20 cellular contexts compared by ENCODE assay signal in genomic region chr13:68806125-68806524, GRCh38.
DNase-seq lines count a peak whose midpoint lies in the region; ATAC-seq and TF ChIP-seq lines count a peak whose summit lies in the region.
"Had no signal": no experiment of that assay in that cellular context is flagged by ENCODE, and none has a peak within 500 bp of the region (broad histone marks: within the 10 kb centered on the region; RNA-seq: fewer than 3 reads in every experiment).

No MANE protein-coding gene starts in this region.

- no peak for TF ChIP-seq POLR2A in esophagus squamous epithelium (IDR thresholded peaks at IDR 0.05)

- H3K27me3 ChIP-seq in OCI-LY3 (ENCODE audit: low read depth, low read length) (no peaks in the 10 kb centered on the region), esophagus squamous epithelium (no peaks in the 10 kb centered on the region)

- H3K9ac ChIP-seq in OCI-LY3 (ENCODE audit: low read length): no peak overlapping the region
- H3K9ac ChIP-seq: GM23248 had no signal

- H3K4me3 ChIP-seq in OCI-LY3 (ENCODE audit: low read length): no peak overlapping the region
- H3K4me3 ChIP-seq in esophagus squamous epithelium: no peak overlapping the region
- H3K4me3 ChIP-seq: GM23248 had no signal

- H3K9me3 ChIP-seq in OCI-LY3 (ENCODE audit: insufficient read depth, low read length): no peaks in the 10 kb centered on the region
- peaks cover 0 to 6% (median 0%) of the 10 kb centered on the region in 3 donors for H3K9me3 ChIP-seq in esophagus squamous epithelium

- 23 to 49% methylated on average over 2 of the region's 2 CpGs for WGBS in esophagus squamous epithelium, 2 donors

- intact Hi-C loops in esophagus squamous epithelium (cut with DNase I): no loop called here

- no peaks in the 10 kb centered on the region for H3K79me2 ChIP-seq in OCI-LY3 (ENCODE audit: low read length)

- TF ChIP-seq CTCF in OCI-LY3 (IDR thresholded peaks at IDR 0.05; ENCODE audit: low read depth, low read length) (no peak), esophagus squamous epithelium (IDR thresholded peaks at IDR 0.05) (no peak)

- H2AFZ ChIP-seq in OCI-LY3 (ENCODE audit: low read depth, low read length): 0 out of 2 replicates have a peak overlapping the region, but pooled peaks have one; percentile 34
- H2AFZ ChIP-seq: GM23248 had no signal

- peak; percentile 52 for ATAC-seq in GM18858 (IDR thresholded peaks at IDR 0.05; ENCODE audit: unreplicated experiment)
- peak; percentile 99 for ATAC-seq in GM21717 (IDR thresholded peaks at IDR 0.05; ENCODE audit: unreplicated experiment)
- peak; percentile 82 for ATAC-seq in HG03159 (IDR thresholded peaks at IDR 0.05; ENCODE audit: unreplicated experiment)
- no peak for ATAC-seq in GM19395 (IDR thresholded peaks at IDR 0.05; ENCODE audit: unreplicated experiment)
- ATAC-seq: HepG2, SK-N-SH treated with all-trans-retinoic acid at 6 μM for 48 hours had no signal

- H3K4me1 ChIP-seq in OCI-LY3 (ENCODE audit: low read length) (no peaks in the 10 kb centered on the region), esophagus squamous epithelium (no peaks in the 10 kb centered on the region)

- no peak for DNase-seq in AML-193 (lab: John Stamatoyannopoulos, UW)
- DNase-seq in esophagus squamous epithelium (lab: John Stamatoyannopoulos, UW): no peak
- no peak for DNase-seq in GM19240 (ENCODE audit: insufficient read length, low spot score)
- DNase-seq: C1 segment of cervical spinal cord, DMS 273 treated with DMSO at 0.1 percent for 48 hours, GDM1, GM23248, KG1, NCI-H1048, NCI-H1436 treated with DMSO at 0.1 percent for 48 hours, NCI-H2081, NCI-H510A treated with DMSO at 0.1 percent for 48 hours, Right ventricle myocardium superior had no signal

- H3K27ac ChIP-seq in OCI-LY3 (ENCODE audit: low read length) (no peak overlapping the region), esophagus squamous epithelium (no peak overlapping the region)
- H3K27ac ChIP-seq: GM23248 had no signal

- H4K20me1 ChIP-seq in OCI-LY3 (ENCODE audit: insufficient read depth, low read length): no peaks in the 10 kb centered on the region

- no peak overlapping the region for H3K4me2 ChIP-seq in OCI-LY3 (ENCODE audit: low read length)

- H3K36me3 ChIP-seq in OCI-LY3 (replicated peaks; ENCODE audit: low read depth, low read length): no peaks in the 10 kb centered on the region
- H3K36me3 ChIP-seq in esophagus squamous epithelium: no peaks in the 10 kb centered on the region
